20 cellular contexts compared by ENCODE assay signal in genomic region chr6:164378330-164378729, GRCh38.
"Had no signal": no experiment of that assay in that cellular context is flagged by ENCODE, and none has a peak within 500 bp of the region (broad histone marks: within the 10 kb centered on the region; RNA-seq: fewer than 3 reads in every experiment).

No MANE protein-coding gene starts in this region.

- H3K27ac Mint-ChIP-seq: activated B cell treated with CpG ODN at 0.5 μM for 24 hours; activated CD4-positive, alpha-beta T cell treated with anti-CD3 and anti-CD28 coated beads, Interleukin-2, amount 10 ng/mL, durations not matched to agents 24 days and 14 days; activated CD8-positive, alpha-beta T cell treated with anti-CD3 and anti-CD28 coated beads for 36 hours; activated naive CD8-positive, alpha-beta T cell treated with anti-CD3 and anti-CD28 coated beads for 36 hours; activated T-helper 17 cell treated with anti-CD3 and anti-CD28 coated beads, Interleukin-2, amount 50 U/mL, for 72 hours; dendritic cell treated with granulocyte-macrophage colony-stimulating factor and Interleukin-4, amounts not matched to agents 40 ng/mL and 50 ng/mL, for 4 days; natural killer cell treated with Interleukin-12 subunit alpha and Interleukin-12 subunit beta and Interleukin-15 and Interleukin-18, amount 100 ng/mL, for 72 hours; stimulated activated naive B cell treated with anti-CD40 and anti-IgM and Interleukin-4, amounts not matched to agents 10 μg/mL and 1 μg/mL and 100 μg/mL, for 72 hours; T-helper 2 cell treated with Interferon-gamma antibody and Interleukin-4, amounts not matched to agents 5 μg/mL and 100 μg/mL, for 36 hours had no signal

- H3K36me3 Mint-ChIP-seq: activated naive CD8-positive, alpha-beta T cell treated with anti-CD3 and anti-CD28 coated beads for 36 hours; natural killer cell treated with Interleukin-12 subunit alpha and Interleukin-12 subunit beta and Interleukin-15 and Interleukin-18, amount 100 ng/mL, for 72 hours; stimulated activated naive B cell treated with anti-CD40 and anti-IgM and Interleukin-4, amounts not matched to agents 10 μg/mL and 1 μg/mL and 100 μg/mL, for 72 hours had no signal

- H3K27me3 ChIP-seq: cardiac muscle cell, upper lobe of left lung had no signal

- H3K4me1 Mint-ChIP-seq: activated B cell treated with CpG ODN at 0.5 μM for 24 hours; activated CD4-positive, alpha-beta T cell treated with anti-CD3 and anti-CD28 coated beads, Interleukin-2, amount 10 ng/mL, durations not matched to agents 24 days and 14 days; activated naive CD8-positive, alpha-beta T cell treated with anti-CD3 and anti-CD28 coated beads for 36 hours; activated T-helper 17 cell treated with anti-CD3 and anti-CD28 coated beads, Interleukin-2, amount 50 U/mL, for 72 hours; stimulated activated naive B cell treated with anti-CD40 and anti-IgM and Interleukin-4, amounts not matched to agents 10 μg/mL and 1 μg/mL and 100 μg/mL, for 72 hours had no signal

- H3K27me3 Mint-ChIP-seq: activated B cell treated with CpG ODN at 0.5 μM for 24 hours; activated CD4-positive, alpha-beta T cell treated with anti-CD3 and anti-CD28 coated beads, Interleukin-2, amount 10 ng/mL, durations not matched to agents 24 days and 14 days; activated CD8-positive, alpha-beta T cell treated with anti-CD3 and anti-CD28 coated beads for 36 hours; activated naive CD8-positive, alpha-beta T cell treated with anti-CD3 and anti-CD28 coated beads for 36 hours; activated T-helper 17 cell treated with anti-CD3 and anti-CD28 coated beads, Interleukin-2, amount 50 U/mL, for 72 hours; dendritic cell treated with granulocyte-macrophage colony-stimulating factor and Interleukin-4, amounts not matched to agents 40 ng/mL and 50 ng/mL, for 4 days; natural killer cell treated with Interleukin-12 subunit alpha and Interleukin-12 subunit beta and Interleukin-15 and Interleukin-18, amount 100 ng/mL, for 72 hours; stimulated activated naive B cell treated with anti-CD40 and anti-IgM and Interleukin-4, amounts not matched to agents 10 μg/mL and 1 μg/mL and 100 μg/mL, for 72 hours had no signal

- H3K4me3 Mint-ChIP-seq: activated B cell treated with CpG ODN at 0.5 μM for 24 hours; activated CD4-positive, alpha-beta T cell treated with anti-CD3 and anti-CD28 coated beads, Interleukin-2, amount 10 ng/mL, durations not matched to agents 24 days and 14 days; activated CD8-positive, alpha-beta T cell treated with anti-CD3 and anti-CD28 coated beads for 36 hours; activated naive CD8-positive, alpha-beta T cell treated with anti-CD3 and anti-CD28 coated beads for 36 hours; activated T-helper 17 cell treated with anti-CD3 and anti-CD28 coated beads, Interleukin-2, amount 50 U/mL, for 72 hours; dendritic cell treated with granulocyte-macrophage colony-stimulating factor and Interleukin-4, amounts not matched to agents 40 ng/mL and 50 ng/mL, for 4 days; natural killer cell treated with Interleukin-12 subunit alpha and Interleukin-12 subunit beta and Interleukin-15 and Interleukin-18, amount 100 ng/mL, for 72 hours; stimulated activated naive B cell treated with anti-CD40 and anti-IgM and Interleukin-4, amounts not matched to agents 10 μg/mL and 1 μg/mL and 100 μg/mL, for 72 hours; T-helper 2 cell treated with Interferon-gamma antibody and Interleukin-4, amounts not matched to agents 5 μg/mL and 100 μg/mL, for 36 hours had no signal

- H3K9me3 Mint-ChIP-seq: activated CD4-positive, alpha-beta T cell treated with anti-CD3 and anti-CD28 coated beads, Interleukin-2, amount 10 ng/mL, durations not matched to agents 24 days and 14 days had no signal

- H3K36me3 ChIP-seq: cardiac muscle cell, thoracic aorta, upper lobe of left lung had no signal

- H3K4me1 ChIP-seq: upper lobe of left lung had no signal

- H3K27ac ChIP-seq: cardiac muscle cell, thoracic aorta, upper lobe of left lung had no signal

- ATAC-seq: activated CD8-positive, alpha-beta T cell treated with anti-CD3 and anti-CD28 coated beads for 36 hours; activated T-helper 17 cell treated with anti-CD3 and anti-CD28 coated beads, Interleukin-2, amount 50 U/mL, for 72 hours; esophagus mucosa; natural killer cell treated with Interleukin-12 subunit alpha and Interleukin-12 subunit beta and Interleukin-15 and Interleukin-18, amount 100 ng/mL, for 72 hours; stimulated activated naive B cell treated with anti-CD40 and anti-IgM and Interleukin-4, amounts not matched to agents 10 μg/mL and 1 μg/mL and 100 μg/mL, for 72 hours had no signal

- H3K4me3 ChIP-seq: cardiac muscle cell, thoracic aorta, upper lobe of left lung had no signal

- DNase-seq: activated B cell treated with CpG ODN at 0.5 μM for 24 hours; activated CD4-positive, alpha-beta T cell treated with anti-CD3 and anti-CD28 coated beads, Interleukin-2, amount 10 ng/mL, durations not matched to agents 24 days and 14 days; activated CD8-positive, alpha-beta T cell treated with anti-CD3 and anti-CD28 coated beads for 36 hours; activated naive CD4-positive, alpha-beta T cell; activated naive CD8-positive, alpha-beta T cell treated with anti-CD3 and anti-CD28 coated beads for 36 hours; activated T-cell treated with anti-CD3 and anti-CD28 coated beads, Interleukin-2, amount 50 U/mL, for 1 hour; amygdala; effector CD8-positive, alpha-beta T cell; mesendoderm; occipital lobe; posterior cingulate gyrus; stimulated activated naive B cell treated with anti-CD40 and anti-IgM and Interleukin-4, amounts not matched to agents 10 μg/mL and 1 μg/mL and 100 μg/mL, for 72 hours; upper lobe of left lung had no signal

- H3K9me3 ChIP-seq: thoracic aorta, upper lobe of left lung had no signal
